Comparison of ENCODE assay signal across 8 cellular contexts in genomic region chr1:115112496-115113375, GRCh38. TPM values are rescaled to one million over a fixed set of nuclear protein-coding genes. Genes with fewer than 3 reads are reported as not detected.
DNase-seq lines count a peak whose midpoint lies in the region; ATAC-seq and TF ChIP-seq lines count a peak whose summit lies in the region.

No MANE protein-coding gene starts in this region.

- in situ Hi-C loops in Panc1 (cut with HindIII; ENCODE audit: low pct_unique_long_range_greater_than_20kb, low sequenced_read_pairs) = no loop called here

- H3K9me3 ChIP-seq in Panc1 (ENCODE audit: control insufficient read depth, insufficient read depth, low read depth, low read length) (no peaks in the 10 kb centered on the region), right cardiac atrium (ENCODE audit: control insufficient read depth, low read length) (no peaks in the 10 kb centered on the region)

- no peak overlapping the region for H3K4me3 ChIP-seq in Panc1 (ENCODE audit: low read depth in 2 of 2, low read length in 2 of 2)
- no peak overlapping the region for H3K4me3 ChIP-seq in right cardiac atrium (ENCODE audit: low read length)

- CTCF ChIA-PET in Panc1 (lab: Charles Lee) = interaction anchor here (0.6 to 0.7 kb wide), 2 partner anchors 361 to 550 kb away, joined by 3 to 4 read pairs; no protein-coding TSS in a partner anchor

- H3K27ac ChIP-seq in Panc1 (ENCODE audit: low read length) (no peak overlapping the region), right cardiac atrium (ENCODE audit: low read length) (no peak overlapping the region)

- WGBS in right cardiac atrium = 35% methylated on average over 18 of the region's 18 CpGs

- H3K4me1 ChIP-seq in Panc1 (ENCODE audit: control insufficient read depth, insufficient read depth, low read length) (no peaks in the 10 kb centered on the region), right cardiac atrium (ENCODE audit: control insufficient read depth, insufficient read depth, low read length) (no peaks in the 10 kb centered on the region)

- DNase-seq in NCI-H1417 (lab: John Stamatoyannopoulos, UW) = peak; percentile 18 to 52 (median 29)
- DNase-seq in NCI-H1417 treated with DMSO at 0.1 percent for 48 hours (lab: John Stamatoyannopoulos, UW) = no peak
- no peak for DNase-seq in Panc1 (ENCODE audit: low read depth, low spot score)
- DNase-seq in activated effector memory CD4-positive, alpha-beta T cell treated with Interleukin-2 at 50 U/mL for 16 hours = peak; percentile 38
- peak; percentile 21 to 64 (median 57) for DNase-seq in right cardiac atrium
- DNase-seq in stimulated activated CD4-positive, alpha-beta T cell treated with anti-CD3 and anti-CD28 coated beads, Interleukin-12 subunit alpha, Interleukin-12 subunit beta, amount 100 ng/mL, for 4 hours = peak; percentile 52

- intact Hi-C loops in Panc1 (cut with micrococcal nuclease; ENCODE audit: unreplicated experiment) = loop anchor here (1.0 kb wide), 1 partner anchor 133 kb away; no protein-coding TSS in a partner anchor
- intact Hi-C loops in right cardiac atrium (cut with DNase I) = loop anchor here (2.0 kb wide), 1 partner anchor 134 kb away; no protein-coding TSS in a partner anchor

- TF ChIP-seq CTCF in Panc1 (IDR thresholded peaks at IDR 0.05) = peak; percentile 89

- peak; percentile 42; the same call in 1 of the 2 replicates for ATAC-seq in Panc1
- peak; percentile 49 to 50 for ATAC-seq in right cardiac atrium
- ATAC-seq in GM21526 (IDR thresholded peaks at IDR 0.05; ENCODE audit: low FRiP score, unreplicated experiment) = no peak
- ATAC-seq in GM19395 (IDR thresholded peaks at IDR 0.05; ENCODE audit: unreplicated experiment) = no peak

- POLR2A ChIA-PET in Panc1 (lab: Charles Lee) = interaction anchor here (0.6 kb wide), 1 partner anchor 14 kb away, joined by 3 read pairs; no protein-coding TSS in a partner anchor

- BruUV-seq in Panc1 (replicated peaks; lab: Mats Ljungman, UMichigan) = no TSS peak

- no peaks in the 10 kb centered on the region for H3K36me3 ChIP-seq in Panc1 (ENCODE audit: control insufficient read depth, insufficient read depth, low read length)

- H3K27me3 ChIP-seq in Panc1 (ENCODE audit: control insufficient read depth, insufficient read depth, low read length) = no peaks in the 10 kb centered on the region
- H3K27me3 ChIP-seq in right cardiac atrium (ENCODE audit: control insufficient read depth, insufficient read depth) = no peaks in the 10 kb centered on the region

RNA-seq across cellular contexts. Expression of gene TSPAN2, which starts 23.4 kb away (rescaled TPM):
- total RNA-seq in Panc1 (2021; ENCODE audit: unreplicated experiment) (not detected), right cardiac atrium (10 to 100 TPM in 3 of 4 donors, 1 to 10 TPM in 1; 9.5 to 17.4 (median 13.9) TPM)
- not detected for polyA plus RNA-seq in Panc1 (2012; ENCODE audit: insufficient read length)
- 6.5 TPM for polyA plus RNA-seq in right cardiac atrium

Comparison
In these comparisons a context has a peak if more than half of its experiments do, and no peak if none do; other contexts are left out.
1. DNase-seq: peak in NCI-H1417 (3 of 3), activated effector memory CD4-positive, alpha-beta T cell treated with Interleukin-2 at 50 U/mL for 16 hours (single experiment), right cardiac atrium (3 of 3) and stimulated activated CD4-positive, alpha-beta T cell treated with anti-CD3 and anti-CD28 coated beads, Interleukin-12 subunit alpha, Interleukin-12 subunit beta, amount 100 ng/mL, for 4 hours (single experiment); none in NCI-H1417 treated with DMSO at 0.1 percent for 48 hours (single experiment) and Panc1 (single experiment).
2. ATAC-seq: peak in Panc1 (single experiment) and right cardiac atrium (2 of 2); none in GM21526 (single experiment) and GM19395 (single experiment).
3. RNA of gene TSPAN2, which starts 23.4 kb away (total RNA-seq): 9.5 to 17.4 TPM in right cardiac atrium; not detected in Panc1 (single experiment); every median in the first group is over 10 times any median in the second.